In the genomic region with DNA sequence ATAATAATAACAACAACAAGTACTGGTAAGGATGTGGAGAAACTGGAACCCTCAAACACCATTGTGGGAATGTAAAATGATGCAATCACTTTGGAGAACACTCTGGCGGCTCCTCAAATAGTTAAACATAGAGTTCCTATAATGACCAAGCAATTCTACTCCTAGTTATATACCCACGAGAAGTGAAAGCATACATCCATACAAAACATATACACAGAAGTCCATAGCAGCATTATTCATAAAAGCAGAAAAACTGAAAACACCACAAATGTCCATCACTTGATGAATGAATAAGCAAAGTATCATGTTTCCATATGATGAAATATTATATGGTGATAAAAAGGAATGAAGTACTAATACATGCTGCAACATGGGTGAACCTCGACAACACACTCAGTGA, we compare ENCODE assay signal across 24 cellular contexts.
A peak's percentile ranks its signal among the peaks of the same experiment; 100 is the strongest.
DNase-seq lines count a peak whose midpoint lies in the region; ATAC-seq, FAIRE-seq and TF ChIP-seq lines count a peak whose summit lies in the region.
"Had no signal": no experiment of that assay in that cellular context is flagged by ENCODE, and none has a peak within 500 bp of the region (broad histone marks: within the 10 kb centered on the region; RNA-seq: fewer than 3 reads in every experiment).

No MANE protein-coding gene starts in this region.

- H3K36me3 Mint-ChIP-seq in CD8-positive, alpha-beta memory T cell = no peaks in the 10 kb centered on the region
- H3K36me3 Mint-ChIP-seq in T-helper 17 cell (ENCODE audit: low read depth) = no peaks in the 10 kb centered on the region
- H3K36me3 Mint-ChIP-seq: CD4-positive, CD25-positive, alpha-beta regulatory T cell; CD8-positive, alpha-beta T cell had no signal

- peak overlapping the region in 1 of 2 experiments; percentile 59; a peak in 2 of 4 replicates for H3K9ac ChIP-seq in K562 (ENCODE audit: insufficient read depth in 1 of 2, low read depth in 2 of 2, low read length in 2 of 2)
- H3K9ac ChIP-seq: BLaER1, GM23248 had no signal

- no peaks in the 10 kb centered on the region for H3K9me3 ChIP-seq in CD8-positive, alpha-beta memory T cell (ENCODE audit: low read length)
- no peaks in the 10 kb centered on the region for H3K9me3 ChIP-seq in K562 (replicated peaks; ENCODE audit: control insufficient read depth, insufficient read depth, low read depth, low read length)
- no peaks in the 10 kb centered on the region for H3K9me3 ChIP-seq in pancreas
- H3K9me3 ChIP-seq in ascending aorta = no peaks in the 10 kb centered on the region
- H3K9me3 ChIP-seq in T-helper 17 cell (ENCODE audit: control insufficient read depth, low read length, poor library complexity, severe bottlenecking) = no peaks in the 10 kb centered on the region
- H3K9me3 ChIP-seq: BLaER1 had no signal

- H3K4me1 Mint-ChIP-seq in CD8-positive, alpha-beta memory T cell = no peaks in the 10 kb centered on the region
- no peaks in the 10 kb centered on the region for H3K4me1 Mint-ChIP-seq in T-helper 17 cell
- H3K4me1 Mint-ChIP-seq: B cell; CD4-positive, CD25-positive, alpha-beta regulatory T cell had no signal

- no TSS peak for BruUV-seq in K562 (replicated peaks; lab: Mats Ljungman, UMichigan)

- H4K20me1 ChIP-seq in K562 (replicated peaks; ENCODE audit: control insufficient read depth, insufficient read depth, low read length) = no peaks in the 10 kb centered on the region
- H4K20me1 ChIP-seq: BLaER1 had no signal

- TF ChIP-seq RAD21 in K562 (CRISPR knock-in tag; conservative IDR thresholded peaks at IDR 0.05 in 1 of 2, IDR thresholded peaks at IDR 0.05 in 1 of 2) = no peak

- no peaks in the 10 kb centered on the region for H3K9me1 ChIP-seq in K562 (ENCODE audit: control insufficient read depth, insufficient read depth, low read length)

- 8% methylated on average over 3 of the region's 3 CpGs for WGBS in K562 (ENCODE audit: insufficient coverage, low coverage, missing lambda C conversion rate)
- 68 to 82% methylated on average over 3 of the region's 3 CpGs for WGBS in pancreas, 2 donors

- H3K4me3 ChIP-seq in CD8-positive, alpha-beta memory T cell (ENCODE audit: low read length) = no peak overlapping the region
- no peak overlapping the region for H3K4me3 ChIP-seq in K562
- H3K4me3 ChIP-seq in pancreas = no peak overlapping the region
- no peak overlapping the region for H3K4me3 ChIP-seq in ascending aorta
- H3K4me3 ChIP-seq: BLaER1, GM12878, GM23248 had no signal

- H3K36me3 ChIP-seq in CD8-positive, alpha-beta memory T cell (ENCODE audit: insufficient read depth, low read length) = no peaks in the 10 kb centered on the region
- H3K36me3 ChIP-seq in K562 (ENCODE audit: control insufficient read depth, insufficient read depth, low read length) (peaks cover 12% of the 10 kb centered on the region), pancreas (no peaks in the 10 kb centered on the region), ascending aorta (no peaks in the 10 kb centered on the region)
- H3K36me3 ChIP-seq: BLaER1 had no signal

- no peaks in the 10 kb centered on the region for H3K27me3 ChIP-seq in CD8-positive, alpha-beta memory T cell (ENCODE audit: insufficient read depth, low read length, poor library complexity, severe bottlenecking)
- H3K27me3 ChIP-seq in K562 (ENCODE audit: control insufficient read depth in 2 of 2, insufficient read depth in 2 of 2, low read length in 2 of 2) (no peaks in the 10 kb centered on the region), pancreas (no peaks in the 10 kb centered on the region), ascending aorta (no peaks in the 10 kb centered on the region)

- peak; percentile 59; the same call in 1 of the 2 replicates for TF ChIP-seq EP300 in K562 (IDR thresholded peaks at IDR 0.05; ENCODE audit: low read length)

- TF ChIP-seq CTCF in K562 (IDR thresholded peaks at IDR 0.05 in 2 of 3, conservative IDR thresholded peaks at IDR 0.05 in 1 of 3; ENCODE audit: insufficient read depth in 2 of 3, low read depth in 1 of 3, low read length in 3 of 3) (no peak), pancreas (IDR thresholded peaks at IDR 0.05) (no peak), ascending aorta (IDR thresholded peaks at IDR 0.05) (no peak)

- H3K9me3 Mint-ChIP-seq in CD8-positive, alpha-beta memory T cell = peaks cover 0 to 5% (median 0%) of the 10 kb centered on the region in 5 donors
- H3K9me3 Mint-ChIP-seq: CD8-positive, alpha-beta T cell had no signal

- no peaks in the 10 kb centered on the region for H3K4me1 ChIP-seq in CD8-positive, alpha-beta memory T cell (ENCODE audit: insufficient read depth, low read length)
- peaks cover 17 to 87% of the 10 kb centered on the region in 2 experiments for H3K4me1 ChIP-seq in K562 (replicated peaks in 1 of 2; ENCODE audit: control insufficient read depth in 2 of 2, insufficient read depth in 2 of 2, low read length in 2 of 2)
- no peaks in the 10 kb centered on the region for H3K4me1 ChIP-seq in pancreas
- peaks cover 0 to 6% of the 10 kb centered on the region in 2 donors for H3K4me1 ChIP-seq in ascending aorta
- H3K4me1 ChIP-seq: BLaER1 had no signal

- H3K27ac Mint-ChIP-seq in CD8-positive, alpha-beta memory T cell = no peak overlapping the region
- H3K27ac Mint-ChIP-seq in T-helper 17 cell = no peak overlapping the region
- H3K27ac Mint-ChIP-seq: B cell; CD4-positive, CD25-positive, alpha-beta regulatory T cell; CD8-positive, alpha-beta T cell had no signal

- in situ Hi-C loops in K562 (cut with MboI) = no loop called here

- peak overlapping the region; percentile 49 for H3K4me2 ChIP-seq in K562 (ENCODE audit: insufficient read depth, low read length)
- H3K4me2 ChIP-seq: BLaER1 had no signal

- POLR2A ChIA-PET in CD8-positive, alpha-beta memory T cell (lab: Charles Lee) = no interaction called here
- POLR2A ChIA-PET in K562 (lab: Yijun Ruan, JAX) = no interaction called here

- peak overlapping the region; percentile 71; the same call in 1 of the 2 replicates for H2AFZ ChIP-seq in K562 (ENCODE audit: low read depth, low read length)
- H2AFZ ChIP-seq: GM23248 had no signal

- no peak overlapping the region for H3K4me3 Mint-ChIP-seq in CD8-positive, alpha-beta memory T cell
- no peak overlapping the region for H3K4me3 Mint-ChIP-seq in T-helper 17 cell
- H3K4me3 Mint-ChIP-seq: B cell; CD4-positive, CD25-positive, alpha-beta regulatory T cell; CD8-positive, alpha-beta T cell had no signal

- ATAC-seq in K562 (peak; percentile 7; the same call in 1 of the 3 replicates), pancreas (no peak), T-helper 17 cell (no peak)
- ATAC-seq: CD8-positive, alpha-beta T cell; GM12878 had no signal

- no peak for DNase-seq in CD8-positive, alpha-beta memory T cell
- DNase-seq in MV-4-11 (lab: John Stamatoyannopoulos, UW) = peak; percentile 19
- DNase-seq in K562 (ENCODE audit: extremely low read depth in 1 of 4, low spot score in 3 of 4) = no peak
- no peak for DNase-seq in pancreas
- no peak for DNase-seq in NCI-H748 treated with DMSO at 0.1 percent for 48 hours (lab: John Stamatoyannopoulos, UW)
- DNase-seq in ascending aorta (ENCODE audit: low spot score in 2 of 2) = no peak
- no peak for DNase-seq in T-helper 17 cell
- DNase-seq: CD4-positive, CD25-positive, alpha-beta regulatory T cell; CD8-positive, alpha-beta T cell; DMS 273 treated with DMSO at 0.1 percent for 48 hours; DMS79; EL; GDM1; GM23248; H7; HCEC 1CT had no signal

- peaks cover 0 to 2% of the 10 kb centered on the region in 2 donors for H3K27me3 Mint-ChIP-seq in CD8-positive, alpha-beta memory T cell
- H3K27me3 Mint-ChIP-seq in T-helper 17 cell = no peaks in the 10 kb centered on the region
- H3K27me3 Mint-ChIP-seq: B cell; CD4-positive, CD25-positive, alpha-beta regulatory T cell had no signal

- H3K79me2 ChIP-seq in K562 (ENCODE audit: control insufficient read depth, insufficient read depth, low read length) = peaks cover 99% of the 10 kb centered on the region

- no peak for TF ChIP-seq POLR2A in K562 (conservative IDR thresholded peaks at IDR 0.05)

- CTCF ChIA-PET in CD8-positive, alpha-beta memory T cell (lab: Charles Lee) = no interaction called here
- CTCF ChIA-PET in K562 (lab: Yijun Ruan, JAX; ENCODE audit: low intra/inter-chr PET ratio) = no interaction called here

- peak overlapping the region; percentile 1 for H3K27ac ChIP-seq in CD8-positive, alpha-beta memory T cell (ENCODE audit: low read depth, low read length)
- H3K27ac ChIP-seq in K562 (ENCODE audit: extremely low read depth, low read depth, low read length) = peak overlapping the region; percentile 87
- H3K27ac ChIP-seq in pancreas = no peak overlapping the region
- no peak overlapping the region for H3K27ac ChIP-seq in ascending aorta
- H3K27ac ChIP-seq: 22Rv1, BLaER1, C4-2B, GM23248 had no signal

- intact Hi-C loops in K562 (cut with micrococcal nuclease) = loop anchor here (2.0 kb wide), 1 partner anchor 13 kb away; no protein-coding TSS in a partner anchor
- intact Hi-C loops in pancreas (cut with DNase I) = no loop called here
- intact Hi-C loops in ascending aorta (cut with DNase I) = no loop called here

- FAIRE-seq in K562 (lab: Jason Lieb, UNC) (no peak), pancreas (lab: Jason Lieb, UNC) (peak; percentile 17)
- FAIRE-seq: A204.1, D721Med, GM12878, H1 had no signal

TF ChIP-seq in K562, 482 proteins besides CTCF, POLR2A, EP300 and RAD21 (continues in another document):
- TF ChIP-seq ELF1 (tag; IDR thresholded peaks at IDR 0.05) (no peak; the same call in 1 of the 2 replicates), ZNF263 (CRISPR knock-in tag; IDR thresholded peaks at IDR 0.05; ENCODE audit: borderline replicate concordance) (no peak), ZNF644 (tag; IDR thresholded peaks at IDR 0.05; ENCODE audit: low read depth) (peak; percentile 40; the same call in 1 of the 2 replicates), ZNF830 (CRISPR knock-in tag; IDR thresholded peaks at IDR 0.05) (no peak), ZNF584 (CRISPR knock-in tag; IDR thresholded peaks at IDR 0.05; ENCODE audit: low read depth) (no peak), C11orf30 (IDR thresholded peaks at IDR 0.05; ENCODE audit: low read depth) (peak; percentile 80), MIER1 (IDR thresholded peaks at IDR 0.05; ENCODE audit: low read depth) (no peak), TEAD1 (CRISPR knock-in tag; IDR thresholded peaks at IDR 0.05) (no peak), CEBPG (CRISPR knock-in tag; IDR thresholded peaks at IDR 0.05) (peak; percentile 64; the same call in 1 of the 2 replicates), CEBPG (tag; conservative IDR thresholded peaks at IDR 0.05 in 1 of 2, IDR thresholded peaks at IDR 0.05 in 1 of 2) (peak; percentile 92 to 94), MYNN (IDR thresholded peaks at IDR 0.05) (no peak), MYNN (CRISPR knock-in tag; IDR thresholded peaks at IDR 0.05) (no peak), EP400 (IDR thresholded peaks at IDR 0.05) (peak; percentile 60), MAFK (IDR thresholded peaks at IDR 0.05; ENCODE audit: low read length) (peak; percentile 61; the same call in 1 of the 2 replicates)

Comparison
In these comparisons a context has a peak if more than half of its experiments do, and no peak if none do; other contexts are left out.
1. H3K27ac ChIP-seq: peak in CD8-positive, alpha-beta memory T cell (single experiment) and K562 (single experiment); none in pancreas (0 of 4) and ascending aorta (0 of 2).